ENCODE assay signal across 8 cellular contexts in genomic region chr19:53980553-53981407, GRCh38. TPM values are rescaled to one million over a fixed set of nuclear protein-coding genes. Genes with fewer than 3 reads are reported as not detected.
DNase-seq lines count a peak whose midpoint lies in the region; ATAC-seq and TF ChIP-seq lines count a peak whose summit lies in the region.

No MANE protein-coding gene starts in this region.

- H3K9me3 ChIP-seq in thyroid gland = no peaks in the 10 kb centered on the region

- peak overlapping the region; percentile 81 to 85 (median 84) for H3K4me3 Mint-ChIP-seq in nephron

- peak overlapping the region; percentile 53 to 76 (median 54) for H3K27ac Mint-ChIP-seq in nephron

- TF ChIP-seq POLR2A in thyroid gland (IDR thresholded peaks at IDR 0.05) = no peak

- whole genome bisulfite sequencing in thyroid gland, 2 donors = 20 to 30% methylated on average over 21 of the region's 21 CpGs

- TF ChIP-seq CTCF in nephron (IDR thresholded peaks at IDR 0.05; ENCODE audit: unreplicated experiment in 3 of 3) (no peak), thyroid gland (IDR thresholded peaks at IDR 0.05) (no peak), coronary artery (IDR thresholded peaks at IDR 0.05) (no peak)

- H3K27me3 ChIP-seq in thyroid gland = peaks cover 13% of the 10 kb centered on the region

- H3K27ac ChIP-seq in thyroid gland (no peak overlapping the region), coronary artery (peak overlapping the region in 1 of 2 donors; percentile 31)

- H3K27me3 Mint-ChIP-seq in nephron (ENCODE audit: low read depth) = peaks cover 43% of the 10 kb centered on the region

- peak; percentile 91 for DNase-seq in Caki2 (ENCODE audit: low read depth)
- peak; percentile 99 for DNase-seq in NCI-H226
- peak; percentile 90 for DNase-seq in dermis blood vessel endothelial cell
- DNase-seq in thyroid gland = no peak
- no peak for DNase-seq in coronary artery (ENCODE audit: low spot score)
- DNase-seq in NCI-H82 treated with DMSO at 0.1 percent for 48 hours (lab: John Stamatoyannopoulos, UW; ENCODE audit: unreplicated experiment) = no peak

- ATAC-seq in HG03460 (IDR thresholded peaks at IDR 0.05; ENCODE audit: unreplicated experiment) = no peak

- peaks cover 3% of the 10 kb centered on the region for H3K9me3 Mint-ChIP-seq in nephron

- no peaks in the 10 kb centered on the region for H3K36me3 ChIP-seq in thyroid gland

- in situ Hi-C loops in Caki2 (cut with HindIII; ENCODE audit: low pct_unique_long_range_greater_than_20kb, low sequenced_read_pairs) = no loop called here

- H3K4me3 ChIP-seq in thyroid gland (replicated peaks in 1 of 3) (no peak overlapping the region), coronary artery (no peak overlapping the region)

- H3K4me1 ChIP-seq in thyroid gland = peaks cover 0 to 22% of the 10 kb centered on the region in 2 donors

- peaks cover 23% of the 10 kb centered on the region for H3K4me1 Mint-ChIP-seq in nephron

- intact Hi-C loops in thyroid gland (cut with DNase I) = no loop called here

- H3K36me3 Mint-ChIP-seq in nephron (ENCODE audit: low read depth) = no peaks in the 10 kb centered on the region

RNA-seq across cellular contexts. Expression of gene CACNG6, which starts 10.7 kb away (rescaled TPM):
- total RNA-seq in Caki2 (2014; rRNA removed; shearing (Covaris generic); ENCODE audit: low replicate concordance) = not detected in 2 replicates
- 0.84 and 0.85 TPM in 2 replicates for total RNA-seq in dermis blood vessel endothelial cell
- not detected for total RNA-seq in thyroid gland

RNA-seq across cellular contexts. Expression of gene CACNG8, which starts 18.0 kb away (rescaled TPM):
- total RNA-seq in Caki2 (2014; rRNA removed; shearing (Covaris generic); ENCODE audit: low replicate concordance) = not detected in 2 replicates
- 0.14 and 0.17 TPM in 2 replicates for total RNA-seq in dermis blood vessel endothelial cell
- total RNA-seq in thyroid gland = not detected

Comparison
In these comparisons a context has a peak if more than half of its experiments do, and no peak if none do; other contexts are left out.
1. DNase-seq: peak in Caki2 (single experiment), NCI-H226 (single experiment) and dermis blood vessel endothelial cell (single experiment); none in thyroid gland (0 of 2), coronary artery (single experiment) and NCI-H82 treated with DMSO at 0.1 percent for 48 hours (single experiment).